Comparison of ENCODE assay signal across 8 cellular contexts in the genomic region with DNA sequence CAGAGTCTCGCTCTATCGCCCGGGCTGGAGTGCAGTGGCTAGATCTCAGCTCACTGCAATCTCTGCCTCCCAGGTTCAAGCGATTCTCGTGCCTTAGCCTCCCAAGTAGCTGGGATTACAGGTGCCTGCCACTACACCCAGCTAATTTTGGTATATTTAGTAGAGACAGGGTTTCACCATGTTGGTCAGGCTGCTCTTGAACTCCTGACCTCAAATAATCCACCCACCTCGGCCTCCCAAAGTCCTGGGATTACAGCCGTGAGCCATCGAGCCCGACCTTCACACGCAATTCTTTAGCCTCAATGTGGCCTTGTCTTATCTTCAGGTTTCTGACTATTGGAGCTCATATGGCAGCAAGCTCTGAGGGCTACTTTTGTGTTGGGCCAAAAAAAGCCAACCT. TPM values are rescaled to one million over a fixed set of nuclear protein-coding genes. Genes with fewer than 3 reads are reported as not detected.
DNase-seq lines count a peak whose midpoint lies in the region; ATAC-seq, FAIRE-seq and TF ChIP-seq lines count a peak whose summit lies in the region.
"Not testable (repeated sequence)": the region's sequence is repeated elsewhere in the genome, so short reads cannot be mapped to it uniquely, and the experiment has no call there.

No MANE protein-coding gene starts in this region.

- CTCF ChIA-PET in activated CD8-positive, alpha-beta T cell treated with anti-CD3 and anti-CD28 coated beads for 36 hours (lab: Charles Lee): interaction anchor here (1.1 to 1.4 kb wide), 4 partner anchors 13 to 121 kb away, joined by 3 to 4 read pairs (median 4); partner anchors contain the start of gene SERPINH1

- WGBS in gastroesophageal sphincter (ENCODE audit: low coverage in 1 of 2), 2 donors: 72 to 98% methylated on average over 5 to 6 of the region's 10 CpGs

- not testable (repeated sequence) for H3K9ac ChIP-seq in astrocyte (ENCODE audit: low read length); neural progenitor cell

- H3K4me3 ChIP-seq in GM23338; astrocyte (ENCODE audit: insufficient read depth, low read depth, low read length); gastroesophageal sphincter; neural progenitor cell; upper lobe of right lung: not testable (repeated sequence)

- not testable (repeated sequence) for TF ChIP-seq CTCF in GM23338 (conservative IDR thresholded peaks at IDR 0.05; ENCODE audit: low read depth in 2 of 2); activated CD8-positive, alpha-beta T cell treated with anti-CD3 and anti-CD28 coated beads for 36 hours (IDR thresholded peaks at IDR 0.05); astrocyte (IDR thresholded peaks at IDR 0.05; ENCODE audit: insufficient read depth, low read depth, low read length); gastroesophageal sphincter (IDR thresholded peaks at IDR 0.05); neural progenitor cell (IDR thresholded peaks at IDR 0.05); upper lobe of right lung (IDR thresholded peaks at IDR 0.05)

- ATAC-seq in GM23338; activated CD8-positive, alpha-beta T cell treated with anti-CD3 and anti-CD28 coated beads for 36 hours; gastroesophageal sphincter; memory B cell (ENCODE audit: low read depth); stimulated activated memory B cell treated with anti-CD40 and anti-IgM and Interleukin-4, amounts not matched to agents 10 μg/mL and 1 μg/mL and 100 μg/mL, for 72 hours; upper lobe of right lung: not testable (repeated sequence)

- FAIRE-seq in astrocyte (lab: Jason Lieb, UNC): not testable (repeated sequence)

- DNase-seq in GM23338 (ENCODE audit: low spot score); activated CD8-positive, alpha-beta T cell treated with anti-CD3 and anti-CD28 coated beads for 36 hours; astrocyte (ENCODE audit: low read depth); memory B cell (ENCODE audit: low spot score in 2 of 2); neural progenitor cell (ENCODE audit: low spot score); upper lobe of right lung: not testable (repeated sequence)

- peak overlapping the region; percentile 91; the same call in 1 of the 2 replicates for H2AFZ ChIP-seq in GM23338
- not testable (repeated sequence) for H2AFZ ChIP-seq in astrocyte (ENCODE audit: low read depth, low read length); neural progenitor cell (replicated peaks)

- H3F3A ChIP-seq in GM23338 (replicated peaks; ENCODE audit: low read depth): not testable (repeated sequence)
- peaks cover 28% of the 10 kb centered on the region for H3F3A ChIP-seq in neural progenitor cell (ENCODE audit: low read depth)

- H3K9me3 ChIP-seq in astrocyte (ENCODE audit: insufficient read depth, low read depth, low read length); gastroesophageal sphincter; neural progenitor cell (ENCODE audit: low read depth); upper lobe of right lung: not testable (repeated sequence)

- H3K4me1 Mint-ChIP-seq in GM23338 (peaks cover 21% of the 10 kb centered on the region), memory B cell (peaks cover 13% of the 10 kb centered on the region), neural progenitor cell (peaks cover 25% of the 10 kb centered on the region)
- peaks cover 15% of the 10 kb centered on the region for H3K4me1 Mint-ChIP-seq in activated CD8-positive, alpha-beta T cell treated with anti-CD3 and anti-CD28 coated beads for 36 hours (ENCODE audit: low read depth)
- not testable (repeated sequence) for H3K4me1 Mint-ChIP-seq in astrocyte (ENCODE audit: low read depth, unreplicated experiment)
- H3K4me1 Mint-ChIP-seq in stimulated activated memory B cell treated with anti-CD40 and anti-IgM and Interleukin-4, amounts not matched to agents 10 μg/mL and 1 μg/mL and 100 μg/mL, for 72 hours: peaks cover 16% of the 10 kb centered on the region

- H3K4me3 Mint-ChIP-seq in GM23338 (peak overlapping the region; percentile 85), astrocyte (ENCODE audit: unreplicated experiment) (peak overlapping the region; percentile 34), memory B cell (peak overlapping the region; percentile 80), neural progenitor cell (peak overlapping the region; percentile 86)
- peak overlapping the region; percentile 69 for H3K4me3 Mint-ChIP-seq in activated CD8-positive, alpha-beta T cell treated with anti-CD3 and anti-CD28 coated beads for 36 hours
- not testable (repeated sequence) for H3K4me3 Mint-ChIP-seq in stimulated activated memory B cell treated with anti-CD40 and anti-IgM and Interleukin-4, amounts not matched to agents 10 μg/mL and 1 μg/mL and 100 μg/mL, for 72 hours

- H3K4me2 ChIP-seq in GM23338 (peak overlapping the region; percentile 90; the same call in 1 of the 2 replicates), astrocyte (ENCODE audit: low read length) (peak overlapping the region; percentile 93), neural progenitor cell (peak overlapping the region; percentile 92)

- intact Hi-C loops in activated CD8-positive, alpha-beta T cell treated with anti-CD3 and anti-CD28 coated beads for 36 hours (cut with micrococcal nuclease); upper lobe of right lung (cut with DNase I): not testable (repeated sequence)

- H3K79me2 ChIP-seq in GM23338 (replicated peaks; ENCODE audit: insufficient read depth); astrocyte (ENCODE audit: insufficient read depth, low read length); neural progenitor cell (ENCODE audit: low read depth): not testable (repeated sequence)

- H3K4me1 ChIP-seq in GM23338 (ENCODE audit: insufficient read depth) (peaks cover 16% of the 10 kb centered on the region), astrocyte (ENCODE audit: insufficient read depth, low read length) (peaks cover 16% of the 10 kb centered on the region), gastroesophageal sphincter (peaks cover 0 to 36% (median 4%) of the 10 kb centered on the region in 3 donors), neural progenitor cell (peaks cover 16% of the 10 kb centered on the region), upper lobe of right lung (peaks cover 12% of the 10 kb centered on the region)

- H3K36me3 ChIP-seq in GM23338 (ENCODE audit: insufficient read depth); astrocyte (ENCODE audit: insufficient read depth, low read length); gastroesophageal sphincter; neural progenitor cell; upper lobe of right lung: not testable (repeated sequence)

- not testable (repeated sequence) for TF ChIP-seq EP300 in gastroesophageal sphincter (IDR thresholded peaks at IDR 0.05)

- POLR2A ChIA-PET in activated CD8-positive, alpha-beta T cell treated with anti-CD3 and anti-CD28 coated beads for 36 hours (lab: Charles Lee): not testable (repeated sequence)

- peaks cover 28% of the 10 kb centered on the region for H3K27me3 Mint-ChIP-seq in GM23338 (ENCODE audit: insufficient read depth, low read depth, poor library complexity)
- H3K27me3 Mint-ChIP-seq in activated CD8-positive, alpha-beta T cell treated with anti-CD3 and anti-CD28 coated beads for 36 hours; astrocyte (ENCODE audit: low read depth, unreplicated experiment); neural progenitor cell (ENCODE audit: insufficient read depth, low read depth): not testable (repeated sequence)
- H3K27me3 Mint-ChIP-seq in memory B cell: peaks cover 13% of the 10 kb centered on the region
- H3K27me3 Mint-ChIP-seq in stimulated activated memory B cell treated with anti-CD40 and anti-IgM and Interleukin-4, amounts not matched to agents 10 μg/mL and 1 μg/mL and 100 μg/mL, for 72 hours: peaks cover 15% of the 10 kb centered on the region

- H3K27ac Mint-ChIP-seq in GM23338 (peak overlapping the region; percentile 80), astrocyte (ENCODE audit: unreplicated experiment) (peak overlapping the region; percentile 88), neural progenitor cell (peak overlapping the region; percentile 99)
- H3K27ac Mint-ChIP-seq in activated CD8-positive, alpha-beta T cell treated with anti-CD3 and anti-CD28 coated beads for 36 hours; memory B cell: not testable (repeated sequence)
- H3K27ac Mint-ChIP-seq in stimulated activated memory B cell treated with anti-CD40 and anti-IgM and Interleukin-4, amounts not matched to agents 10 μg/mL and 1 μg/mL and 100 μg/mL, for 72 hours: peak overlapping the region; percentile 67

- H4K20me1 ChIP-seq in GM23338 (replicated peaks; ENCODE audit: insufficient read depth); astrocyte (ENCODE audit: insufficient read depth, low read length); neural progenitor cell (ENCODE audit: low read depth): not testable (repeated sequence)

- H3K9me3 Mint-ChIP-seq in GM23338; activated CD8-positive, alpha-beta T cell treated with anti-CD3 and anti-CD28 coated beads for 36 hours; astrocyte (ENCODE audit: unreplicated experiment); memory B cell; neural progenitor cell; stimulated activated memory B cell treated with anti-CD40 and anti-IgM and Interleukin-4, amounts not matched to agents 10 μg/mL and 1 μg/mL and 100 μg/mL, for 72 hours: not testable (repeated sequence)

- H3K36me3 Mint-ChIP-seq in GM23338 (ENCODE audit: low read depth); activated CD8-positive, alpha-beta T cell treated with anti-CD3 and anti-CD28 coated beads for 36 hours (ENCODE audit: low read depth); astrocyte (ENCODE audit: low read depth, unreplicated experiment); memory B cell; neural progenitor cell; stimulated activated memory B cell treated with anti-CD40 and anti-IgM and Interleukin-4, amounts not matched to agents 10 μg/mL and 1 μg/mL and 100 μg/mL, for 72 hours: not testable (repeated sequence)

- TF ChIP-seq POLR2A in gastroesophageal sphincter (IDR thresholded peaks at IDR 0.05): not testable (repeated sequence)

- H3K27ac ChIP-seq in GM23338 (ENCODE audit: low read depth) (0 out of 2 replicates have a peak overlapping the region, but pooled peaks have one; percentile 83), gastroesophageal sphincter (peak overlapping the region in 3 of 4 donors; percentile 92 to 99 (median 99)), upper lobe of right lung (peak overlapping the region; percentile 95)
- not testable (repeated sequence) for H3K27ac ChIP-seq in astrocyte (ENCODE audit: low read depth, low read length); neural progenitor cell

- not testable (repeated sequence) for H3K27me3 ChIP-seq in GM23338 (ENCODE audit: insufficient read depth); astrocyte (ENCODE audit: insufficient read depth, low read length); gastroesophageal sphincter; neural progenitor cell; upper lobe of right lung

- not testable (repeated sequence) for H3K9me2 ChIP-seq in GM23338 (ENCODE audit: insufficient read depth)

RNA-seq across cellular contexts. Expression of gene SERPINH1, which starts 22.6 kb away (rescaled TPM):
- 1,217 and 1,375 TPM in 2 replicates for total RNA-seq in GM23338 (2014; rRNA removed; shearing (Covaris generic))
- polyA plus RNA-seq in GM23338 (2016; fragmentation: Nextera tagmentation; extraction: Ambion mirVana): 238 and 269 TPM in 2 replicates
- total RNA-seq in activated CD8-positive, alpha-beta T cell treated with anti-CD3 and anti-CD28 coated beads for 36 hours: 10 to 100 TPM; 15.7 to 17.7 TPM
- 768 and 923 TPM in 2 replicates for total RNA-seq in astrocyte
- total RNA-seq in gastroesophageal sphincter: 100 to 1,000 TPM; 127 to 284 (median 175) TPM
- 219 and 589 TPM in 2 replicates for total RNA-seq in neural progenitor cell (ENCODE audit: low replicate concordance)
- 152 TPM for total RNA-seq in upper lobe of right lung

RNA-seq across cellular contexts. Expression of gene GDPD5, which starts 58.9 kb away (rescaled TPM):
- total RNA-seq in GM23338 (2014; rRNA removed; shearing (Covaris generic)): 3.3 and 4.9 TPM in 2 replicates
- polyA plus RNA-seq in GM23338 (2016; fragmentation: Nextera tagmentation; extraction: Ambion mirVana): 1.6 and 1.7 TPM in 2 replicates
- total RNA-seq in activated CD8-positive, alpha-beta T cell treated with anti-CD3 and anti-CD28 coated beads for 36 hours: 10 to 100 TPM in 1 of 2 experiments, 1 to 10 TPM in 1; 7.8 to 11.0 TPM
- total RNA-seq in astrocyte: 6.7 and 9.4 TPM in 2 replicates
- 1 to 10 TPM; 3.8 to 9.3 (median 6.4) TPM for total RNA-seq in gastroesophageal sphincter
- total RNA-seq in neural progenitor cell (ENCODE audit: low replicate concordance): 11.3 and 32.7 TPM in 2 replicates
- 19.3 TPM for total RNA-seq in upper lobe of right lung
